ENCODE assay signal across 8 cellular contexts in genomic region chr6:26327450-26328264, GRCh38. TPM values are rescaled to one million over a fixed set of nuclear protein-coding genes. Genes with fewer than 3 reads are reported as not detected.
A peak's percentile ranks its signal among the peaks of the same experiment; 100 is the strongest.
DNase-seq lines count a peak whose midpoint lies in the region; ATAC-seq and TF ChIP-seq lines count a peak whose summit lies in the region.

No MANE protein-coding gene starts in this region.

- ATAC-seq in effector memory CD8-positive, alpha-beta T cell (replicated peaks): peak; percentile 50

- peaks cover 5 to 6% of the 10 kb centered on the region in 2 donors for H3K9me3 Mint-ChIP-seq in effector memory CD8-positive, alpha-beta T cell
- H3K9me3 Mint-ChIP-seq in progenitor cell of endocrine pancreas (ENCODE audit: low read depth): no peaks in the 10 kb centered on the region

- peaks cover 0 to 26% of the 10 kb centered on the region in 2 donors for H3K27me3 Mint-ChIP-seq in effector memory CD8-positive, alpha-beta T cell
- H3K27me3 Mint-ChIP-seq in progenitor cell of endocrine pancreas: peaks cover 79% of the 10 kb centered on the region

- H3K4me3 Mint-ChIP-seq in effector memory CD8-positive, alpha-beta T cell: peak overlapping the region; percentile 67 to 71
- H3K4me3 Mint-ChIP-seq in progenitor cell of endocrine pancreas (ENCODE audit: low read depth): peak overlapping the region; percentile 64

- H3K4me1 Mint-ChIP-seq in effector memory CD8-positive, alpha-beta T cell (ENCODE audit: low read depth in 2 of 2): peaks cover 38 to 40% of the 10 kb centered on the region in 2 donors
- H3K4me1 Mint-ChIP-seq in progenitor cell of endocrine pancreas (ENCODE audit: low read depth): peaks cover 10% of the 10 kb centered on the region

- H3K27ac Mint-ChIP-seq in effector memory CD8-positive, alpha-beta T cell: peak overlapping the region; percentile 93 to 97
- peak overlapping the region; percentile 91 for H3K27ac Mint-ChIP-seq in progenitor cell of endocrine pancreas

- H3K36me3 Mint-ChIP-seq in effector memory CD8-positive, alpha-beta T cell (ENCODE audit: insufficient read depth): peaks cover 76% of the 10 kb centered on the region
- no peaks in the 10 kb centered on the region for H3K36me3 Mint-ChIP-seq in progenitor cell of endocrine pancreas (ENCODE audit: insufficient read depth)

- DNase-seq in NK-92 treated with Interleukin-12 subunit alpha and Interleukin-12 subunit beta, amount 100 ng/mL, for 24 hours (lab: John Stamatoyannopoulos, UW): peak; percentile 25
- DNase-seq in NK-92 (lab: John Stamatoyannopoulos, UW; ENCODE audit: unreplicated experiment) (no peak), NCI-H2171 treated with DMSO at 0.1 percent for 48 hours (lab: John Stamatoyannopoulos, UW) (peak; percentile 81), progenitor cell of endocrine pancreas (ENCODE audit: low spot score, unreplicated experiment) (peak; percentile 42), globus pallidus (ENCODE audit: low spot score) (no peak), AG08395 (ENCODE audit: low spot score) (no peak)
- peak; percentile 42 for DNase-seq in activated CD4-positive, alpha-beta T cell treated with anti-CD3 and anti-CD28 coated beads for 1 hour
- DNase-seq in effector memory CD8-positive, alpha-beta T cell: peak; percentile 47 to 68 (median 56)

- no peak for TF ChIP-seq CTCF in progenitor cell of endocrine pancreas (IDR thresholded peaks at IDR 0.05; ENCODE audit: unreplicated experiment)

RNA-seq across cellular contexts. Expression of gene BTN3A2, which starts 37.3 kb away (rescaled TPM):
- total RNA-seq in progenitor cell of endocrine pancreas: 5.1 and 5.3 TPM in 2 replicates

RNA-seq across cellular contexts. Expression of gene BTN2A2, which starts 55.3 kb away (rescaled TPM):
- total RNA-seq in progenitor cell of endocrine pancreas: 26.8 and 33.4 TPM in 2 replicates

Comparison
In these comparisons a context has a peak if more than half of its experiments do, and no peak if none do; other contexts are left out.
1. DNase-seq: peak in NK-92 treated with Interleukin-12 subunit alpha and Interleukin-12 subunit beta, amount 100 ng/mL, for 24 hours (single experiment), NCI-H2171 treated with DMSO at 0.1 percent for 48 hours (single experiment), activated CD4-positive, alpha-beta T cell treated with anti-CD3 and anti-CD28 coated beads for 1 hour (single experiment), effector memory CD8-positive, alpha-beta T cell (3 of 3) and progenitor cell of endocrine pancreas (single experiment); none in NK-92 (single experiment), globus pallidus (single experiment) and AG08395 (single experiment).